ENCODE assay signal across 17 cellular contexts in the genomic region with DNA sequence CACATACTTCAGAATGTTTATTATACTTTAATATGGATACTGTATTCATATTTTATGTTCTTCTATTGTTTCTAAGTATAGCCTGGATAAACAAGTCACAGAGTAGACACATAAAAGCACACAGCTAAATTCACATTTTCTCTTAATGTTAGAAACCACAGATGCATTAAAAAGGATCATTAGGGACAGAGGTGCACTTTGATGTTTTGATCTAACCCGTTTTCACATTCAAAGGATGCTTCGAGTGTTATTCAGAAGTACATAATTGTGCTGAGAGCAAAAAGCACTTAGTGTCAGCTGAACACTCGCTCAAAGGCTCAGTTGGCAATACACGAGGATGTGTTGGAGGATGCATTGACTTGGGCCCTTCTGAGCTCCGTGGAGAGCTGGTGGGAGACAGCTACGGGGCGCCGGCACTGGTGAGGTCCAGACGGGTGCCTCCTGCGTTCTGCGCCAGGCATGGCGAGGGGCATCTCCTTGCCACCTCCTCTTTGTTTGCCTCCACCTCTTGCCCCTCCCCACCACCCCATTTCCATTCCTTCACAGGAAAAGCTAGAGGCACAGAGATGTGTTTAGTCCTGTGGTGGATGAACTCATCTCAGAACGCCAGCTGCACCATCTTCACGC. TPM values are rescaled to one million over a fixed set of nuclear protein-coding genes. Genes with fewer than 3 reads are reported as not detected.
DNase-seq lines count a peak whose midpoint lies in the region; ATAC-seq, FAIRE-seq and TF ChIP-seq lines count a peak whose summit lies in the region.
"Had no signal": no experiment of that assay in that cellular context is flagged by ENCODE, and none has a peak within 500 bp of the region (broad histone marks: within the 10 kb centered on the region; RNA-seq: fewer than 3 reads in every experiment).

No MANE protein-coding gene starts in this region.

- TF ChIP-seq CTCF in sigmoid colon (IDR thresholded peaks at IDR 0.05) (no peak), esophagus squamous epithelium (IDR thresholded peaks at IDR 0.05) (no peak)

- no peaks in the 10 kb centered on the region for H3K36me3 ChIP-seq in sigmoid colon
- no peaks in the 10 kb centered on the region for H3K36me3 ChIP-seq in esophagus squamous epithelium

- H3K27me3 ChIP-seq in sigmoid colon, result no peaks in the 10 kb centered on the region
- H3K27me3 ChIP-seq in esophagus squamous epithelium, result no peaks in the 10 kb centered on the region

- TF ChIP-seq POLR2A in sigmoid colon (IDR thresholded peaks at IDR 0.05), result no peak
- no peak for TF ChIP-seq POLR2A in esophagus squamous epithelium (IDR thresholded peaks at IDR 0.05)

- no peak for TF ChIP-seq EP300 in sigmoid colon (IDR thresholded peaks at IDR 0.05)

- H3K27ac ChIP-seq in sigmoid colon, result no peak overlapping the region
- H3K27ac ChIP-seq in esophagus squamous epithelium, result no peak overlapping the region
- H3K27ac ChIP-seq: KMS-11 had no signal

- no peak for ATAC-seq in GM21367 (IDR thresholded peaks at IDR 0.05; ENCODE audit: unreplicated experiment)
- ATAC-seq: HepG2, PC-3 had no signal

- 87% methylated on average over 14 of the region's 14 CpGs for WGBS in sigmoid colon, 2 donors
- WGBS in esophagus squamous epithelium, 2 donors, result 72 to 83% methylated on average over 5 to 13 of the region's 14 CpGs

- no peak overlapping the region for H3K4me3 ChIP-seq in sigmoid colon
- no peak overlapping the region for H3K4me3 ChIP-seq in esophagus squamous epithelium

- FAIRE-seq in urothelium cell line (lab: Jason Lieb, UNC), result no peak
- FAIRE-seq: H54, HepG2 had no signal

- no peaks in the 10 kb centered on the region for H3K4me1 ChIP-seq in sigmoid colon
- no peaks in the 10 kb centered on the region for H3K4me1 ChIP-seq in esophagus squamous epithelium

- peak; percentile 97 for DNase-seq in NCI-H128 (lab: John Stamatoyannopoulos, UW; ENCODE audit: unreplicated experiment)
- DNase-seq in NCI-H2107 (lab: John Stamatoyannopoulos, UW), result peak; percentile 94
- peak; percentile 99 for DNase-seq in NCI-H748 (lab: John Stamatoyannopoulos, UW; ENCODE audit: unreplicated experiment)
- peak; percentile 19 for DNase-seq in sigmoid colon
- no peak for DNase-seq in esophagus squamous epithelium (lab: John Stamatoyannopoulos, UW)
- DNase-seq in urothelium cell line (ENCODE audit: low spot score), result no peak
- DNase-seq: Calu3; CD4-positive, alpha-beta T cell; GF-D8; NCI-H146; NCI-H446; PC-3; T-helper 1 cell had no signal

- H3K9me3 ChIP-seq in sigmoid colon (no peaks in the 10 kb centered on the region), esophagus squamous epithelium (no peaks in the 10 kb centered on the region)

- intact Hi-C loops in sigmoid colon (cut with DNase I) (no loop called here), esophagus squamous epithelium (cut with DNase I) (no loop called here)

RNA-seq across cellular contexts. Expression of gene MED10, which starts 35.5 kb away (rescaled TPM):
- total RNA-seq in sigmoid colon (10 to 100 TPM; 29.2 to 67.6 (median 37.3) TPM), esophagus squamous epithelium (10 to 100 TPM; 10.3 to 30.7 (median 20.8) TPM)
- 10 to 100 TPM; 38.4 to 56.5 (median 46.2) TPM for polyA plus RNA-seq in sigmoid colon

Comparison
In these comparisons a context has a peak if more than half of its experiments do, and no peak if none do; other contexts are left out.
1. DNase-seq: peak in NCI-H128 (single experiment), NCI-H2107 (single experiment), NCI-H748 (single experiment) and sigmoid colon (single experiment); none in esophagus squamous epithelium (single experiment) and urothelium cell line (single experiment).